20 cellular contexts compared by ENCODE assay signal in genomic region chr3:2578560-2578959, GRCh38.
"Had no signal": no experiment of that assay in that cellular context is flagged by ENCODE, and none has a peak within 500 bp of the region (broad histone marks: within the 10 kb centered on the region; RNA-seq: fewer than 3 reads in every experiment).

No MANE protein-coding gene starts in this region.

- H3K27ac ChIP-seq: epithelial cell of prostate, esophagus muscularis mucosa, neutrophil had no signal

- DNase-seq: cortex of kidney; effector CD8-positive, alpha-beta T cell; foreskin fibroblast; kidney; left cardiac atrium; left ventricle myocardium superior; mesendoderm; naive thymus-derived CD8-positive, alpha-beta T cell; stimulated activated CD4-positive, alpha-beta T cell treated with anti-CD3 and anti-CD28 coated beads, Interleukin-2, amount 100 ng/mL, for 24 hours; stimulated activated CD4-positive, alpha-beta T cell treated with anti-CD3 and anti-CD28 coated beads, Interleukin-4, amount 100 ng/mL, for 4 hours; stimulated activated naive B cell treated with anti-CD40 and anti-IgM and Interleukin-4, amounts not matched to agents 10 μg/mL and 1 μg/mL and 100 μg/mL, for 72 hours; stimulated activated naive CD8-positive, alpha-beta T cell treated with anti-CD3 and anti-CD28 coated beads, Interleukin-15, amount 100 ng/mL, for 72 hours had no signal

- H3K27ac Mint-ChIP-seq: naive thymus-derived CD8-positive, alpha-beta T cell; stimulated activated naive B cell treated with anti-CD40 and anti-IgM and Interleukin-4, amounts not matched to agents 10 μg/mL and 1 μg/mL and 100 μg/mL, for 72 hours; stimulated activated naive CD8-positive, alpha-beta T cell treated with anti-CD3 and anti-CD28 coated beads, Interleukin-15, amount 100 ng/mL, for 72 hours; type B pancreatic cell had no signal

- FAIRE-seq: kidney, urothelium cell line had no signal

- H3K9me3 ChIP-seq: esophagus muscularis mucosa, neutrophil had no signal

- H3K36me3 Mint-ChIP-seq: naive thymus-derived CD8-positive, alpha-beta T cell; stimulated activated naive B cell treated with anti-CD40 and anti-IgM and Interleukin-4, amounts not matched to agents 10 μg/mL and 1 μg/mL and 100 μg/mL, for 72 hours; type B pancreatic cell had no signal

- H3K4me3 ChIP-seq: dorsolateral prefrontal cortex, esophagus muscularis mucosa, lung had no signal

- H3K9me3 Mint-ChIP-seq: naive thymus-derived CD8-positive, alpha-beta T cell; stimulated activated naive CD8-positive, alpha-beta T cell treated with anti-CD3 and anti-CD28 coated beads, Interleukin-15, amount 100 ng/mL, for 72 hours; type B pancreatic cell had no signal

- H3K27me3 ChIP-seq: dorsolateral prefrontal cortex, esophagus muscularis mucosa, neutrophil had no signal

- H3K4me1 Mint-ChIP-seq: naive thymus-derived CD8-positive, alpha-beta T cell; stimulated activated naive B cell treated with anti-CD40 and anti-IgM and Interleukin-4, amounts not matched to agents 10 μg/mL and 1 μg/mL and 100 μg/mL, for 72 hours; stimulated activated naive CD8-positive, alpha-beta T cell treated with anti-CD3 and anti-CD28 coated beads, Interleukin-15, amount 100 ng/mL, for 72 hours had no signal

- ATAC-seq: left ventricle myocardium superior; naive thymus-derived CD8-positive, alpha-beta T cell; sciatic nerve; stimulated activated naive B cell treated with anti-CD40 and anti-IgM and Interleukin-4, amounts not matched to agents 10 μg/mL and 1 μg/mL and 100 μg/mL, for 72 hours; stimulated activated naive CD8-positive, alpha-beta T cell treated with anti-CD3 and anti-CD28 coated beads, Interleukin-15, amount 100 ng/mL, for 72 hours had no signal

- H3K36me3 ChIP-seq: esophagus muscularis mucosa, neutrophil had no signal

- H3K4me3 Mint-ChIP-seq: naive thymus-derived CD8-positive, alpha-beta T cell; stimulated activated naive B cell treated with anti-CD40 and anti-IgM and Interleukin-4, amounts not matched to agents 10 μg/mL and 1 μg/mL and 100 μg/mL, for 72 hours; stimulated activated naive CD8-positive, alpha-beta T cell treated with anti-CD3 and anti-CD28 coated beads, Interleukin-15, amount 100 ng/mL, for 72 hours; type B pancreatic cell had no signal

- H3K27me3 Mint-ChIP-seq: stimulated activated naive B cell treated with anti-CD40 and anti-IgM and Interleukin-4, amounts not matched to agents 10 μg/mL and 1 μg/mL and 100 μg/mL, for 72 hours; stimulated activated naive CD8-positive, alpha-beta T cell treated with anti-CD3 and anti-CD28 coated beads, Interleukin-15, amount 100 ng/mL, for 72 hours; type B pancreatic cell had no signal

- H3K4me1 ChIP-seq: esophagus muscularis mucosa had no signal
